In the genomic region with DNA sequence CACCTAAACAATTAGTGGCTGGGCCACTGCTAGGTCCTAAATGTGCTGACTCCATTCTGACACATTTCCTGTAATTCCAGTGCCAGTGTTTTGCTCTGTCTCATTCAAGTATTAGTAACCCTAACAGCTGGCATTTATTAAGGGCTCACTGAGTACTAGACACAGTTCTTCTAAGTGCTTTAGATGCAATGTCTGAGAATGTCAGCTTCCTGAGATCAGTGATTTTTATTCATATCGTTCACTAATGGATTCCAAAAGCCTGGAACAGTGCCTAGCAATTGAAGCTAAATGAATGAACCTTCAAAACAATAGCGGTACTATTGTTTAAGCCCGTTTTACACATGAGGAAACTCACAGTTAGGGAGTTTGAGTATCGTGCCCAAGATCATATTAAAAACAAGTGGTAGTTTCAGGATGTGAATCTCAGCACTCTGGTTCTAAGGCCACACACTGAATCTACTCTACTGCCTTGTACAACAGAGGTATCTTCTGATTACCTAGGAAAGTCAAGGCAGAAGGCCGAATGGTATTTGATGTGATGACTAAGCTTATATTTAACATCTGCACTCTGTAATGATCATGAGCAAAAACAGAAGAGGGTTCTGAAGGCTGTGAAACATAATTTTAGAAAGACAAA, we compare ENCODE assay signal across 11 cellular contexts.
DNase-seq lines count a peak whose midpoint lies in the region; ATAC-seq and TF ChIP-seq lines count a peak whose summit lies in the region.
"Had no signal": no experiment of that assay in that cellular context is flagged by ENCODE, and none has a peak within 500 bp of the region (broad histone marks: within the 10 kb centered on the region; RNA-seq: fewer than 3 reads in every experiment).

No MANE protein-coding gene starts in this region.

- no peak overlapping the region for H3K4me3 Mint-ChIP-seq in naive thymus-derived CD4-positive, alpha-beta T cell
- no peak overlapping the region for H3K4me3 Mint-ChIP-seq in activated T-cell treated with anti-CD3 and anti-CD28 coated beads, Interleukin-2, amount 50 U/mL, for 4 hours
- H3K4me3 Mint-ChIP-seq: natural killer cell had no signal

- ATAC-seq in RWPE2 (ENCODE audit: low read depth): peak; percentile 97
- peak; percentile 95 for ATAC-seq in sciatic nerve
- no peak for ATAC-seq in naive thymus-derived CD4-positive, alpha-beta T cell
- ATAC-seq in activated T-cell treated with anti-CD3 and anti-CD28 coated beads, Interleukin-2, amount 50 U/mL, for 4 hours: no peak
- ATAC-seq: natural killer cell had no signal

- POLR2A ChIA-PET in naive thymus-derived CD4-positive, alpha-beta T cell (lab: Charles Lee): no interaction called here

- intact Hi-C loops in sciatic nerve (cut with DNase I): no loop called here
- intact Hi-C loops in naive thymus-derived CD4-positive, alpha-beta T cell (cut with micrococcal nuclease): loop anchor here in 1 of 2 donors (10.0 kb wide), 1 partner anchor 329 kb away; no protein-coding TSS in a partner anchor

- no peaks in the 10 kb centered on the region for H3K27me3 ChIP-seq in RWPE2 (ENCODE audit: insufficient read depth, poor library complexity, severe bottlenecking)
- no peaks in the 10 kb centered on the region for H3K27me3 ChIP-seq in naive thymus-derived CD4-positive, alpha-beta T cell (ENCODE audit: control insufficient read depth in 2 of 2, insufficient read depth in 2 of 2, low read length in 2 of 2)

- no peaks in the 10 kb centered on the region for H3K36me3 ChIP-seq in RWPE2 (ENCODE audit: low read depth)
- no peaks in the 10 kb centered on the region for H3K36me3 ChIP-seq in naive thymus-derived CD4-positive, alpha-beta T cell (ENCODE audit: control insufficient read depth in 2 of 3, insufficient read depth in 3 of 3, low read length in 3 of 3)

- H3K27ac ChIP-seq in RWPE2 (ENCODE audit: poor library complexity, severe bottlenecking): peak overlapping the region; percentile 64
- H3K27ac ChIP-seq in naive thymus-derived CD4-positive, alpha-beta T cell (ENCODE audit: low read depth, low read length): no peak overlapping the region

- DNase-seq in GM04504 (ENCODE audit: low read depth) (peak; percentile 86), RWPE2 (ENCODE audit: low spot score) (no peak), fibroblast of villous mesenchyme (ENCODE audit: low read depth) (peak; percentile 80), sciatic nerve (ENCODE audit: low spot score) (no peak), anterior cingulate cortex (lab: John Stamatoyannopoulos, UW) (no peak), DMS114 treated with DMSO at 0.1 percent for 48 hours (lab: John Stamatoyannopoulos, UW; ENCODE audit: unreplicated experiment) (no peak)
- no peak for DNase-seq in naive thymus-derived CD4-positive, alpha-beta T cell
- no peak for DNase-seq in activated T-cell treated with anti-CD3 and anti-CD28 coated beads, Interleukin-2, amount 50 U/mL, for 4 hours
- DNase-seq: amygdala, GOT3, natural killer cell had no signal

- H3K9me3 Mint-ChIP-seq in naive thymus-derived CD4-positive, alpha-beta T cell: peaks cover 0 to 3% (median 0%) of the 10 kb centered on the region in 11 donors
- no peaks in the 10 kb centered on the region for H3K9me3 Mint-ChIP-seq in activated T-cell treated with anti-CD3 and anti-CD28 coated beads, Interleukin-2, amount 50 U/mL, for 4 hours

- no peaks in the 10 kb centered on the region for H3K27me3 Mint-ChIP-seq in naive thymus-derived CD4-positive, alpha-beta T cell
- H3K27me3 Mint-ChIP-seq in activated T-cell treated with anti-CD3 and anti-CD28 coated beads, Interleukin-2, amount 50 U/mL, for 4 hours (ENCODE audit: low read depth): no peaks in the 10 kb centered on the region

- H3K4me3 ChIP-seq in RWPE2 (ENCODE audit: severe bottlenecking): no peak overlapping the region
- no peak overlapping the region for H3K4me3 ChIP-seq in fibroblast of villous mesenchyme (ENCODE audit: low read depth, low read length)
- H3K4me3 ChIP-seq in naive thymus-derived CD4-positive, alpha-beta T cell (ENCODE audit: low read length): no peak overlapping the region

- H3K27ac Mint-ChIP-seq in naive thymus-derived CD4-positive, alpha-beta T cell: no peak overlapping the region
- H3K27ac Mint-ChIP-seq: natural killer cell had no signal

- H3K9me3 ChIP-seq in RWPE2 (ENCODE audit: severe bottlenecking): no peaks in the 10 kb centered on the region
- no peaks in the 10 kb centered on the region for H3K9me3 ChIP-seq in naive thymus-derived CD4-positive, alpha-beta T cell (ENCODE audit: control insufficient read depth in 2 of 3, low read length in 3 of 3)

- TF ChIP-seq CTCF in RWPE2 (IDR thresholded peaks at IDR 0.05; ENCODE audit: poor library complexity, severe bottlenecking) (no peak), fibroblast of villous mesenchyme (IDR thresholded peaks at IDR 0.05; ENCODE audit: insufficient read depth, low read depth, low read length) (no peak)

- no peaks in the 10 kb centered on the region for H3K4me1 Mint-ChIP-seq in naive thymus-derived CD4-positive, alpha-beta T cell
- no peaks in the 10 kb centered on the region for H3K4me1 Mint-ChIP-seq in activated T-cell treated with anti-CD3 and anti-CD28 coated beads, Interleukin-2, amount 50 U/mL, for 4 hours (ENCODE audit: low read depth)
- H3K4me1 Mint-ChIP-seq: natural killer cell had no signal

- CTCF ChIA-PET in naive thymus-derived CD4-positive, alpha-beta T cell (lab: Charles Lee): no interaction called here

- peaks cover 15% of the 10 kb centered on the region for H3K4me1 ChIP-seq in RWPE2 (ENCODE audit: insufficient read depth, poor library complexity, severe bottlenecking)
- no peaks in the 10 kb centered on the region for H3K4me1 ChIP-seq in naive thymus-derived CD4-positive, alpha-beta T cell (ENCODE audit: control insufficient read depth in 2 of 2, insufficient read depth in 2 of 2, low read length in 2 of 2)

- peaks cover 0 to 23% (median 8%) of the 10 kb centered on the region in 5 donors for H3K36me3 Mint-ChIP-seq in naive thymus-derived CD4-positive, alpha-beta T cell
- H3K36me3 Mint-ChIP-seq in activated T-cell treated with anti-CD3 and anti-CD28 coated beads, Interleukin-2, amount 50 U/mL, for 4 hours (ENCODE audit: insufficient read depth): peaks cover 2% of the 10 kb centered on the region
- H3K36me3 Mint-ChIP-seq: natural killer cell had no signal

Comparison
In these comparisons a context has a peak if more than half of its experiments do, and no peak if none do; other contexts are left out.
1. DNase-seq: peak in GM04504 (single experiment) and fibroblast of villous mesenchyme (single experiment); none in RWPE2 (single experiment), sciatic nerve (single experiment), naive thymus-derived CD4-positive, alpha-beta T cell (0 of 9), activated T-cell treated with anti-CD3 and anti-CD28 coated beads, Interleukin-2, amount 50 U/mL, for 4 hours (single experiment), anterior cingulate cortex (0 of 58) and DMS114 treated with DMSO at 0.1 percent for 48 hours (single experiment).
2. ATAC-seq: peak in RWPE2 (single experiment) and sciatic nerve (single experiment); none in naive thymus-derived CD4-positive, alpha-beta T cell (single experiment) and activated T-cell treated with anti-CD3 and anti-CD28 coated beads, Interleukin-2, amount 50 U/mL, for 4 hours (0 of 2).